In the genomic region with DNA sequence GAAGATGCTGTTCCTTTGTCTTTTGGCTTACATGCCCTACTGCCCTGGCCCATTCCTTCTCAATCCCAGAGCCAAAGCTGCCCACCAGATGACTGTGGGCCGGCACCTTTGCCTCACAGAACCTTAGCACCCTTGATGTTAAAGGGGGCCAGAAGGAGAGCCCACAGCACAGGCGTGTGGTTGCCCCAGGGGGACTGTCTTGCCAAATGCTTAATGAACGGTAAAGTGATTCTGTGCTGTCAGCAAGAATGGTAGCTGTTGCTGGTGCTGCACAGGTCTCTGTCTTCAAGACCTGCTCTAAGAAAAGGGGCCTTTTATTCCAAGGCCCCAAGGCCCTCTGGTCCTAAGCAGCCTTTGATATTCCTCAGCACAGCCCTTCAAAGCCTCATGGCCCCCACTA, we compare ENCODE assay signal across 15 cellular contexts.
DNase-seq lines count a peak whose midpoint lies in the region; ATAC-seq and TF ChIP-seq lines count a peak whose summit lies in the region.
"Had no signal": no experiment of that assay in that cellular context is flagged by ENCODE, and none has a peak within 500 bp of the region (broad histone marks: within the 10 kb centered on the region; RNA-seq: fewer than 3 reads in every experiment).

No MANE protein-coding gene starts in this region.

- no peaks in the 10 kb centered on the region for H3K9me3 ChIP-seq in stomach
- H3K9me3 ChIP-seq: HAP-1 had no signal

- no peak for TF ChIP-seq CTCF in stomach (IDR thresholded peaks at IDR 0.05)

- no peaks in the 10 kb centered on the region for H3K27me3 ChIP-seq in stomach
- no peaks in the 10 kb centered on the region for H3K27me3 ChIP-seq in H7 (ENCODE audit: control insufficient read depth, insufficient read depth, low read length)

- no peaks in the 10 kb centered on the region for H3K4me1 ChIP-seq in stomach
- H3K4me1 ChIP-seq: HAP-1 had no signal

- WGBS in stomach, 5 donors: 88 to 98% (median 94%) methylated on average over 3 of the region's 3 CpGs

- no peak overlapping the region for H3K27ac ChIP-seq in stomach

- H3K4me3 ChIP-seq in stomach (no peak overlapping the region), H7 (ENCODE audit: insufficient read depth, low read depth, low read length) (no peak overlapping the region)
- H3K4me3 ChIP-seq: HAP-1 had no signal

- DNase-seq in activated CD8-positive, alpha-beta memory T cell treated with anti-CD3 and anti-CD28 coated beads for 24 hours: peak; percentile 13
- DNase-seq in activated CD8-positive, alpha-beta memory T cell treated with anti-CD3 and anti-CD28 coated beads, Interleukin-2, amount 50 U/mL, for 4 hours: no peak
- peak; percentile 12 for DNase-seq in left lobe of liver (ENCODE audit: low spot score)
- peak; percentile 7 for DNase-seq in stomach
- DNase-seq in H7: no peak
- DNase-seq in LoVo (ENCODE audit: low spot score): no peak
- DNase-seq in activated naive CD4-positive, alpha-beta T cell (lab: John Stamatoyannopoulos, UW): no peak
- DNase-seq: 8988T, C1 segment of cervical spinal cord, Calu3, DMS79, GDM1, GOT3, HFFc6 had no signal

- TF ChIP-seq EP300 in stomach (IDR thresholded peaks at IDR 0.05): no peak

- no peaks in the 10 kb centered on the region for H3K36me3 ChIP-seq in stomach
- no peaks in the 10 kb centered on the region for H3K36me3 ChIP-seq in H7 (replicated peaks; ENCODE audit: control insufficient read depth, insufficient read depth, low read length)
- H3K36me3 ChIP-seq: HAP-1 had no signal

- TF ChIP-seq POLR2A in stomach (IDR thresholded peaks at IDR 0.05): no peak

- intact Hi-C loops in stomach (cut with DNase I; ENCODE audit: low total_unique reads): no loop called here

- no peak for ATAC-seq in left lobe of liver

Comparison
In these comparisons a context has a peak if more than half of its experiments do, and no peak if none do; other contexts are left out.
1. DNase-seq: peak in activated CD8-positive, alpha-beta memory T cell treated with anti-CD3 and anti-CD28 coated beads for 24 hours (single experiment), left lobe of liver (single experiment) and stomach (single experiment); none in activated CD8-positive, alpha-beta memory T cell treated with anti-CD3 and anti-CD28 coated beads, Interleukin-2, amount 50 U/mL, for 4 hours (single experiment), H7 (single experiment), LoVo (single experiment) and activated naive CD4-positive, alpha-beta T cell (0 of 4).